ENCODE assay signal across 8 cellular contexts in genomic region chr9:117644607-117645244, GRCh38. TPM values are rescaled to one million over a fixed set of nuclear protein-coding genes. Genes with fewer than 3 reads are reported as not detected.
DNase-seq lines count a peak whose midpoint lies in the region; ATAC-seq and TF ChIP-seq lines count a peak whose summit lies in the region.

No MANE protein-coding gene starts in this region.

- dilution Hi-C loops in IMR-90 (cut with HindIII; ENCODE audit: low sequenced_read_pairs, unreplicated experiment), result no loop called here

- no peak overlapping the region for H2BK5ac ChIP-seq in IMR-90 (ENCODE audit: low read depth, low read length, poor library complexity, severe bottlenecking)

- in situ Hi-C loops in IMR-90 (cut with MboI; ENCODE audit: low sequenced_read_pairs), result no loop called here

- H3K27ac ChIP-seq in IMR-90 (ENCODE audit: insufficient read depth, low read length), result no peak overlapping the region
- H3K27ac ChIP-seq in OCI-LY1 (ENCODE audit: low read depth, low read length, poor library complexity, severe bottlenecking), result no peak overlapping the region
- H3K27ac ChIP-seq in fibroblast of lung (ENCODE audit: insufficient read depth, low read length), result no peak overlapping the region
- H3K27ac ChIP-seq in stomach smooth muscle (ENCODE audit: low read length), result no peak overlapping the region

- H2BK20ac ChIP-seq in IMR-90 (ENCODE audit: low read depth, low read length), result no peak overlapping the region

- intact Hi-C loops in IMR-90 (cut with micrococcal nuclease), result loop anchor here (10.0 kb wide), 2 partner anchors 910 to 1720 kb away; partner anchors contain the start of gene BRINP1
- intact Hi-C loops in natural killer cell (cut with micrococcal nuclease), result loop anchor here (2.0 kb wide), 1 partner anchor 1646 kb away; no protein-coding TSS in a partner anchor

- H3K27me3 ChIP-seq in IMR-90 (ENCODE audit: control insufficient read depth, insufficient read depth, low read length), result no peaks in the 10 kb centered on the region
- no peaks in the 10 kb centered on the region for H3K27me3 ChIP-seq in OCI-LY1 (ENCODE audit: insufficient read depth, low read length)
- H3K27me3 ChIP-seq in fibroblast of lung (ENCODE audit: control insufficient read depth, insufficient read depth, low read length), result no peaks in the 10 kb centered on the region
- H3K27me3 ChIP-seq in stomach smooth muscle (ENCODE audit: control insufficient read depth in 1 of 2, insufficient read depth in 2 of 2, low read length in 2 of 2), result peaks cover 4 to 18% of the 10 kb centered on the region in 2 donors

- H3F3A ChIP-seq in OCI-LY1 (ENCODE audit: insufficient read depth, low read length), result no peaks in the 10 kb centered on the region

- H3K23ac ChIP-seq in IMR-90 (ENCODE audit: low read depth, low read length), result no peak overlapping the region

- no peaks in the 10 kb centered on the region for H3K36me3 Mint-ChIP-seq in natural killer cell

- peak; percentile 84 for ATAC-seq in GM21619 (IDR thresholded peaks at IDR 0.05; ENCODE audit: unreplicated experiment)
- ATAC-seq in IMR-90 (ENCODE audit: low read depth), result peak; percentile 94
- peak; percentile 55 to 85 (median 83) for ATAC-seq in natural killer cell

- no peak overlapping the region for H2BK15ac ChIP-seq in IMR-90 (ENCODE audit: low read depth, low read length)

- no peaks in the 10 kb centered on the region for H3K79me1 ChIP-seq in IMR-90 (ENCODE audit: low read depth in 1 of 2, low read length in 2 of 2)

- H3K4me3 ChIP-seq in IMR-90 (ENCODE audit: insufficient read depth, low read depth, low read length), result no peak overlapping the region
- no peak overlapping the region for H3K4me3 ChIP-seq in OCI-LY1 (ENCODE audit: low read depth, low read length, poor library complexity, severe bottlenecking)
- H3K4me3 ChIP-seq in fibroblast of lung (replicated peaks in 1 of 4; ENCODE audit: control extremely low read depth in 1 of 4, insufficient read depth in 1 of 4, low read depth in 3 of 4, low read length in 4 of 4), result peak overlapping the region in 1 of 4 experiments; percentile 11
- H3K4me3 ChIP-seq in stomach smooth muscle (ENCODE audit: low read length in 2 of 2), result peak overlapping the region; percentile 54 to 66

- H3K79me2 ChIP-seq in OCI-LY1 (ENCODE audit: insufficient read depth, low read length) (no peaks in the 10 kb centered on the region), fibroblast of lung (ENCODE audit: control insufficient read depth, insufficient read depth, low read length) (no peaks in the 10 kb centered on the region)

- H2AFZ ChIP-seq in IMR-90 (replicated peaks; ENCODE audit: low read length, poor library complexity) (no peak overlapping the region), OCI-LY1 (ENCODE audit: low read length) (no peak overlapping the region), fibroblast of lung (ENCODE audit: low read length) (no peak overlapping the region)

- H3K14ac ChIP-seq in IMR-90 (replicated peaks; ENCODE audit: low read depth, low read length), result no peak overlapping the region

- WGBS in IMR-90 (ENCODE audit: extremely low coverage in 2 of 2, insufficient read length in 1 of 2), 2 experiments, result no CpG with 5 or more reads among the region's 10 CpGs

- no peak overlapping the region for H2AK9ac ChIP-seq in IMR-90 (replicated peaks; ENCODE audit: low read depth, low read length, poor library complexity)

- peaks cover 13 to 15% of the 10 kb centered on the region in 2 donors for H3K27me3 Mint-ChIP-seq in natural killer cell (ENCODE audit: low read depth in 2 of 2)

- DNase-seq in DMS53 treated with DMSO at 0.1 percent for 48 hours (lab: John Stamatoyannopoulos, UW; ENCODE audit: unreplicated experiment), result peak; percentile 62
- peak; percentile 49 for DNase-seq in IMR-90
- DNase-seq in activated T-cell treated with anti-CD3 and anti-CD28 coated beads, Interleukin-2, amount 50 U/mL, for 1 hour, result peak; percentile 48
- DNase-seq in fibroblast of lung (ENCODE audit: low read depth in 2 of 2), result peak; percentile 45 to 54
- peak; percentile 35 for DNase-seq in natural killer cell

- no peaks in the 10 kb centered on the region for H3K9me3 Mint-ChIP-seq in natural killer cell

- CTCF ChIA-PET in IMR-90 (lab: Yijun Ruan, JAX), result no interaction called here

- H3K4me1 ChIP-seq in IMR-90 (ENCODE audit: control insufficient read depth, insufficient read depth, low read length) (no peaks in the 10 kb centered on the region), OCI-LY1 (ENCODE audit: insufficient read depth, low read length, severe bottlenecking) (no peaks in the 10 kb centered on the region), fibroblast of lung (ENCODE audit: control insufficient read depth, extremely low read depth, insufficient read depth, low read length) (no peaks in the 10 kb centered on the region), stomach smooth muscle (ENCODE audit: control insufficient read depth, insufficient read depth, low read length) (no peaks in the 10 kb centered on the region)

- no peak overlapping the region for H3K56ac ChIP-seq in IMR-90 (ENCODE audit: extremely low read depth, insufficient read depth, low read length)

- H2AK5ac ChIP-seq in IMR-90 (ENCODE audit: low read depth, low read length), result no peak overlapping the region

- peak overlapping the region; percentile 67 for H3K4me3 Mint-ChIP-seq in natural killer cell

- H3K4ac ChIP-seq in IMR-90 (ENCODE audit: low read depth, low read length), result no peak overlapping the region

- no peak for TF ChIP-seq POLR2A in IMR-90 (IDR thresholded peaks at IDR 0.05; ENCODE audit: low read depth, low read length)

- no peaks in the 10 kb centered on the region for H3K9me1 ChIP-seq in IMR-90 (ENCODE audit: insufficient read depth, low read length)

- no peak overlapping the region for H4K91ac ChIP-seq in IMR-90 (ENCODE audit: insufficient read depth, low read depth, low read length)

- no peaks in the 10 kb centered on the region for H3K9me2 ChIP-seq in OCI-LY1 (ENCODE audit: low read depth, low read length)

- H4K20me1 ChIP-seq in IMR-90 (ENCODE audit: insufficient read depth, low read length), result no peaks in the 10 kb centered on the region
- no peaks in the 10 kb centered on the region for H4K20me1 ChIP-seq in OCI-LY1 (ENCODE audit: insufficient read depth, low read length)
- no peaks in the 10 kb centered on the region for H4K20me1 ChIP-seq in fibroblast of lung (ENCODE audit: control insufficient read depth, extremely low read depth, insufficient read depth, low read length)

- no peak overlapping the region for H3K9ac ChIP-seq in IMR-90 (ENCODE audit: low read depth, low read length)
- H3K9ac ChIP-seq in OCI-LY1 (ENCODE audit: low read length), result no peak overlapping the region
- H3K9ac ChIP-seq in fibroblast of lung (ENCODE audit: insufficient read depth, low read length), result no peak overlapping the region
- peak overlapping the region; percentile 19 to 29 for H3K9ac ChIP-seq in stomach smooth muscle (ENCODE audit: low read length in 2 of 2)

- POLR2A ChIA-PET in IMR-90 (lab: Charles Lee; ENCODE audit: unreplicated experiment), result no interaction called here

- H4K5ac ChIP-seq in IMR-90 (ENCODE audit: low read depth, low read length), result no peak overlapping the region

- no TSS peak for BruUV-seq in IMR-90 (replicated peaks; lab: Mats Ljungman, UMichigan)

- no peak overlapping the region for H4K8ac ChIP-seq in IMR-90 (ENCODE audit: low read depth in 2 of 2, low read length in 2 of 2)

- peaks cover 5% of the 10 kb centered on the region for H3K9me3 ChIP-seq in IMR-90 (ENCODE audit: control insufficient read depth, insufficient read depth, low read length)
- no peaks in the 10 kb centered on the region for H3K9me3 ChIP-seq in OCI-LY1 (ENCODE audit: low read length)
- no peaks in the 10 kb centered on the region for H3K9me3 ChIP-seq in fibroblast of lung (ENCODE audit: control insufficient read depth, insufficient read depth, low read depth, low read length)
- H3K9me3 ChIP-seq in stomach smooth muscle (ENCODE audit: control insufficient read depth in 2 of 2, low read length in 2 of 2), result no peaks in the 10 kb centered on the region

- H3K4me1 Mint-ChIP-seq in natural killer cell, result peaks cover 11 to 16% of the 10 kb centered on the region in 2 donors

- peak overlapping the region; percentile 6 to 18 for H3K27ac Mint-ChIP-seq in natural killer cell

- 0 out of 2 replicates have a peak overlapping the region, but pooled peaks have one; percentile 19 for H3K4me2 ChIP-seq in IMR-90 (ENCODE audit: low read depth, low read length)
- H3K4me2 ChIP-seq in OCI-LY1 (ENCODE audit: low read length), result peak overlapping the region; percentile 27; the same call in 1 of the 2 replicates
- H3K4me2 ChIP-seq in fibroblast of lung (ENCODE audit: extremely low read depth, insufficient read depth, low read length), result no peak overlapping the region

- TF ChIP-seq CTCF in IMR-90 (conservative IDR thresholded peaks at IDR 0.05; ENCODE audit: low read depth, low read length) (peak; percentile 89), OCI-LY1 (IDR thresholded peaks at IDR 0.05; ENCODE audit: low read length) (peak; percentile 97), fibroblast of lung (conservative IDR thresholded peaks at IDR 0.05 in 1 of 2, IDR thresholded peaks at IDR 0.05 in 1 of 2; ENCODE audit: low read depth in 1 of 2, low read length in 2 of 2) (peak; percentile 91 to 99), natural killer cell (IDR thresholded peaks at IDR 0.05) (peak; percentile 76)

- H3K18ac ChIP-seq in IMR-90 (ENCODE audit: low read depth, low read length), result no peak overlapping the region

- peak; percentile 90 for TF ChIP-seq RAD21 in IMR-90 (IDR thresholded peaks at IDR 0.05; ENCODE audit: low read length)

- no peak overlapping the region for H2BK120ac ChIP-seq in IMR-90 (ENCODE audit: low read depth, low read length)

- H3K36me3 ChIP-seq in IMR-90 (ENCODE audit: control insufficient read depth, insufficient read depth, low read length) (no peaks in the 10 kb centered on the region), OCI-LY1 (ENCODE audit: insufficient read depth, low read length) (no peaks in the 10 kb centered on the region), fibroblast of lung (ENCODE audit: control insufficient read depth, insufficient read depth, low read length) (no peaks in the 10 kb centered on the region), stomach smooth muscle (ENCODE audit: control insufficient read depth in 2 of 2, insufficient read depth in 2 of 2, low read length in 2 of 2) (no peaks in the 10 kb centered on the region)

TF ChIP-seq in IMR-90, 13 proteins besides CTCF, POLR2A, EP300 and RAD21:
- TF ChIP-seq SMC3 (IDR thresholded peaks at IDR 0.05; ENCODE audit: low read depth, low read length) (peak; percentile 77), BHLHE40 (IDR thresholded peaks at IDR 0.05; ENCODE audit: low read depth, low read length) (no peak)
TF ChIP-seq in IMR-90: peak in this region for 1.

RNA-seq across cellular contexts. Expression of gene TLR4, which starts 59.5 kb away (rescaled TPM):
- under 0.01 TPM in 2 replicates for total RNA-seq in IMR-90 (2012; rRNA removed)
- not detected in 2 replicates for polyA plus RNA-seq in IMR-90 (2012; rRNA removed)
- not detected in 2 replicates for polyA plus RNA-seq in IMR-90 (2012; cell fraction: cytosol; rRNA removed)
- polyA plus RNA-seq in IMR-90 (2012; cell fraction: nucleus; rRNA removed; ENCODE audit: low replicate concordance), result 0.02 TPM in 1 of 2 replicates, not detected in the other
- total RNA-seq in fibroblast of lung, result 2.6 and 3.1 TPM in 2 replicates
- polyA plus RNA-seq in fibroblast of lung, result 1.0 and 2.2 TPM in 2 replicates
- 0.86 and 1.7 TPM in 2 replicates for polyA plus RNA-seq in fibroblast of lung (2012)
- polyA minus RNA-seq in fibroblast of lung (ENCODE audit: low replicate concordance), result 1.3 and 3.0 TPM in 2 replicates
- 10 to 100 TPM in 1 of 3 donors, 1 to 10 TPM in 2; 1.4 to 15.4 (median 2.2) TPM for total RNA-seq in natural killer cell

Comparison
In these comparisons a context has a peak if more than half of its experiments do, and no peak if none do; other contexts are left out.
1. H3K4me3 ChIP-seq: peak in stomach smooth muscle (2 of 2); none in IMR-90 (single experiment) and OCI-LY1 (single experiment).
2. H3K9ac ChIP-seq: peak in stomach smooth muscle (2 of 2); none in IMR-90 (single experiment), OCI-LY1 (single experiment) and fibroblast of lung (single experiment).
3. Peak in every context shown above with its lines, with median percentiles within 50 percentile points of each other: DNase-seq, ATAC-seq and CTCF ChIP-seq.